In the genomic region with DNA sequence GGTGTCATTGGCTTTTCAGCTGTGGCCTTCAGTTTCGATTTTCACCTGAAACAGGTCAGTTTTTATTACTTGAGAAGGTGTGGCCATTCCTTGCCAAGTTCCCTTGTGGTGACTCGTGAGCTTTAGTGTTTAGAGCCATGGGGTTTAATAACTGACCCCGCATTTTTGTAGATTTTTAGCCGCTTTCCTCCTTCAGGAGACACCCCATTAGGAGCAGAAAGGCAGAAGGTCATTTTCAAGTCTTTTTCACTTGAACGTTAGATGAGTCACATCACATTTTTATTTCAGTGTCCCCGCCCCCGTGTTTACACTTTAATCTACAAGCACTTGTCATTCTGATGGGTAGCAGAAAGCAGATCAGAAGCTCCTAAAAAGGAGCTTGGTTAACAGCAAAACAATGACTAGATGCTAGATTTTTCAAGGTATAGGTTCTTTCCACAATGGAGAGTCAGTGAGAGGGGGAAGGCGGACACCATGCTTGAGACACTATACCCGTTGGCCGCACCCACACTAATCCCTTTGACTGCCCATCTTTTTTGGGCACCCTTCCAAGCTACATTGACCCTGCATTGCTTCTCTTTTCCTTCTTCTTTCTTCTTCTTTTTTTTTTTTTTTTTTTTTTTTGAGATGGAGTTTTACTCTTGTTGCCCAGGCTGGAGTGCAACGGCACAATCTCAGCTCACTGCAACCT, we compare ENCODE assay signal across 10 cellular contexts.
A peak's percentile ranks its signal among the peaks of the same experiment; 100 is the strongest.
DNase-seq lines count a peak whose midpoint lies in the region; ATAC-seq and TF ChIP-seq lines count a peak whose summit lies in the region.
"Had no signal": no experiment of that assay in that cellular context is flagged by ENCODE, and none has a peak within 500 bp of the region (broad histone marks: within the 10 kb centered on the region; RNA-seq: fewer than 3 reads in every experiment).

No MANE protein-coding gene starts in this region.

- TF ChIP-seq CTCF in Caco-2 (IDR thresholded peaks at IDR 0.05; ENCODE audit: insufficient read depth in 1 of 2, low read depth in 1 of 2, low read length in 1 of 2, severe bottlenecking in 1 of 2, unreplicated experiment in 1 of 2) (no peak), coronary artery (IDR thresholded peaks at IDR 0.05) (no peak)

- H3K36me3 Mint-ChIP-seq in Caco-2 (ENCODE audit: insufficient read depth, unreplicated experiment), result peaks cover 70% of the 10 kb centered on the region

- intact Hi-C loops in Caco-2 (cut with micrococcal nuclease; ENCODE audit: unreplicated experiment), result no loop called here

- H3K9ac ChIP-seq in mucosa of rectum (ENCODE audit: low read depth in 1 of 2, low read length in 2 of 2), result no peak overlapping the region

- H3K9me3 ChIP-seq in Caco-2 (no peaks in the 10 kb centered on the region), mucosa of rectum (ENCODE audit: control insufficient read depth in 2 of 2, low read length in 2 of 2) (no peaks in the 10 kb centered on the region)

- H3K4me1 ChIP-seq in Caco-2 (peaks cover 16% of the 10 kb centered on the region), mucosa of rectum (ENCODE audit: control insufficient read depth in 2 of 2, insufficient read depth in 2 of 2, low read length in 2 of 2) (peaks cover 16 to 28% of the 10 kb centered on the region in 2 donors)

- H3K27ac Mint-ChIP-seq in Caco-2 (ENCODE audit: unreplicated experiment), result peak overlapping the region; percentile 56

- H3K27me3 ChIP-seq in Caco-2 (replicated peaks; ENCODE audit: control insufficient read depth, insufficient read depth, low read length) (no peaks in the 10 kb centered on the region), mucosa of rectum (ENCODE audit: control insufficient read depth in 2 of 2, insufficient read depth in 2 of 2, low read length in 2 of 2) (no peaks in the 10 kb centered on the region)

- H3K36me3 ChIP-seq in Caco-2 (ENCODE audit: control insufficient read depth, insufficient read depth, low read length) (peaks cover 3% of the 10 kb centered on the region; the same call in 1 of the 2 replicates), mucosa of rectum (ENCODE audit: control insufficient read depth in 2 of 2, insufficient read depth in 2 of 2, low read length in 2 of 2) (peaks cover 28 to 36% of the 10 kb centered on the region in 2 donors)

- H3K27me3 Mint-ChIP-seq in Caco-2 (ENCODE audit: insufficient read depth, unreplicated experiment), result no peaks in the 10 kb centered on the region

- H3K4me3 ChIP-seq in Caco-2 (ENCODE audit: low read depth, low read length) (no peak overlapping the region), coronary artery (no peak overlapping the region), mucosa of rectum (ENCODE audit: low read length in 2 of 2) (peak overlapping the region in 1 of 2 donors; percentile 17)
- H3K4me3 ChIP-seq: SK-N-MC had no signal

- H3K27ac ChIP-seq in coronary artery, result peak overlapping the region; percentile 35 to 57
- peak overlapping the region; percentile 56 to 61 for H3K27ac ChIP-seq in mucosa of rectum (ENCODE audit: low read depth in 2 of 2, low read length in 2 of 2)
- H3K27ac ChIP-seq: SK-N-MC had no signal

- POLR2A ChIA-PET in Caco-2 (lab: Charles Lee), result no interaction called here

- no peaks in the 10 kb centered on the region for H3K9me3 Mint-ChIP-seq in Caco-2 (ENCODE audit: unreplicated experiment)

- BruUV-seq in Caco-2 (replicated peaks; lab: Mats Ljungman, UMichigan), result no TSS peak

- DNase-seq in Caco-2 (peak; percentile 53 to 63), NCI-H2196 (lab: John Stamatoyannopoulos, UW; ENCODE audit: unreplicated experiment) (peak; percentile 45), coronary artery (ENCODE audit: low spot score) (no peak)
- DNase-seq: amniotic stem cell had no signal

- ATAC-seq in GM18867 (IDR thresholded peaks at IDR 0.05; ENCODE audit: unreplicated experiment), result no peak
- no peak for ATAC-seq in GM21717 (IDR thresholded peaks at IDR 0.05; ENCODE audit: unreplicated experiment)
- ATAC-seq in HG03139 (IDR thresholded peaks at IDR 0.05; ENCODE audit: unreplicated experiment), result no peak
- no peak for ATAC-seq in GM18520 (IDR thresholded peaks at IDR 0.05; ENCODE audit: unreplicated experiment)

- H3K4me1 Mint-ChIP-seq in Caco-2 (ENCODE audit: low read depth, unreplicated experiment), result peaks cover 13% of the 10 kb centered on the region

- H3K4me3 Mint-ChIP-seq in Caco-2 (ENCODE audit: unreplicated experiment), result no peak overlapping the region

- CTCF ChIA-PET in Caco-2 (lab: Charles Lee), result no interaction called here
